In the genomic region with DNA sequence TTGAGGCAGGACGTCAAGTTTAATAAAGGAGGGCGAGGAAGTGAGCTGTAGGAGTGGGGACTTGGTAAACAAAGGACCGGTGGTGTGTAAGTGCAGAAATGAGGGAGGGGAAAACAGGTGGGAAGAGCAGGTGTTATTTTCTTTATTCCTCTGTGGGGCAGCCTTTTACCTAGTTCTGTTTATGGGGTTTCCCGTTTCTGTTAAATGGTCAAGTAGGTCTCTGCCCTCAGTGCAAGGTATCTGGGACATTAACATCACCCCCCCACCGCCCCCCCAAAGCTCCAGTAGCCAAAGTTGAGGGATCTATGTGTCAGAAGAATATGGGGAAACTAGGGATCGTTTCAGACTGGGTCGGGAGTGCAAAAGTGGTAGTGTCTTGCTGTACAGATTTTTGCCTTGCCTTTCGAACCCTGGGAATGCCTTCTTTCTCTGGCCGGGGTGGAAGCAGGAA, we compare ENCODE assay signal across 8 cellular contexts. TPM values are rescaled to one million over a fixed set of nuclear protein-coding genes. Genes with fewer than 3 reads are reported as not detected.
DNase-seq lines count a peak whose midpoint lies in the region; ATAC-seq and TF ChIP-seq lines count a peak whose summit lies in the region.

No MANE protein-coding gene starts in this region.

- intact Hi-C loops in transverse colon (cut with DNase I; ENCODE audit: low total_unique reads) = no loop called here

- peaks cover 24 to 56% (median 39%) of the 10 kb centered on the region in 10 experiments for H3K4me1 ChIP-seq in BLaER1 treated with 17β-estradiol and CSF1 and Interleukin-3, amounts not matched to agents 10 nM and 100 nM
- peaks cover 0 to 33% (median 26%) of the 10 kb centered on the region in 4 donors for H3K4me1 ChIP-seq in transverse colon

- H3K27ac Mint-ChIP-seq in activated naive CD4-positive, alpha-beta T cell treated with anti-CD3 and anti-CD28 coated beads, Interleukin-2, amount 50 U/mL, for 72 hours = peak overlapping the region; percentile 87 to 94

- H3K4me2 ChIP-seq in BLaER1 treated with 17β-estradiol and CSF1 and Interleukin-3, amounts not matched to agents 10 nM and 100 nM = peak overlapping the region; percentile 79 to 98 (median 94)

- H3K27me3 ChIP-seq in BLaER1 treated with 17β-estradiol and CSF1 and Interleukin-3, amounts not matched to agents 10 nM and 100 nM = no peaks in the 10 kb centered on the region
- H3K27me3 ChIP-seq in kidney epithelial cell (ENCODE audit: control insufficient read depth, insufficient read depth, low read length) = no peaks in the 10 kb centered on the region
- H3K27me3 ChIP-seq in transverse colon = no peaks in the 10 kb centered on the region

- in situ Hi-C loops in transverse colon (cut with MboI; ENCODE audit: low pct_ligation_motif_present in 1 of 4, low pct_unique_long_range_greater_than_20kb in 1 of 4, low sequenced_read_pairs in 3 of 4) = no loop called here

- peaks cover 0 to 5% of the 10 kb centered on the region in 2 donors for H3K9me3 Mint-ChIP-seq in activated naive CD4-positive, alpha-beta T cell treated with anti-CD3 and anti-CD28 coated beads, Interleukin-2, amount 50 U/mL, for 72 hours

- no peak for TF ChIP-seq EP300 in transverse colon (IDR thresholded peaks at IDR 0.05; ENCODE audit: low read depth)

- TF ChIP-seq POLR2A in transverse colon (IDR thresholded peaks at IDR 0.05) = no peak

- peaks cover 0 to 8% (median 0%) of the 10 kb centered on the region in 11 experiments; a peak in 2 of 22 replicates for H3K36me3 ChIP-seq in BLaER1 treated with 17β-estradiol and CSF1 and Interleukin-3, amounts not matched to agents 10 nM and 100 nM
- no peaks in the 10 kb centered on the region for H3K36me3 ChIP-seq in kidney epithelial cell (ENCODE audit: control insufficient read depth, insufficient read depth, low read length)
- H3K36me3 ChIP-seq in transverse colon = no peaks in the 10 kb centered on the region

- H3K9me3 ChIP-seq in BLaER1 treated with 17β-estradiol and CSF1 and Interleukin-3, amounts not matched to agents 10 nM and 100 nM (replicated peaks in 1 of 11) = peaks cover 0 to 14% (median 5%) of the 10 kb centered on the region in 11 experiments; a peak in 12 of 22 replicates
- no peaks in the 10 kb centered on the region for H3K9me3 ChIP-seq in transverse colon

- no peak for ATAC-seq in activated naive CD4-positive, alpha-beta T cell treated with anti-CD3 and anti-CD28 coated beads, Interleukin-2, amount 50 U/mL, for 72 hours
- ATAC-seq in GM19397 (IDR thresholded peaks at IDR 0.05; ENCODE audit: unreplicated experiment) = no peak
- ATAC-seq in HG02870 (IDR thresholded peaks at IDR 0.05; ENCODE audit: unreplicated experiment) = no peak

- WGBS in transverse colon (ENCODE audit: low coverage in 1 of 2), 2 donors = 2 to 9% methylated on average over 5 to 9 of the region's 9 CpGs

- H3K9ac ChIP-seq in BLaER1 treated with 17β-estradiol and CSF1 and Interleukin-3, amounts not matched to agents 10 nM and 100 nM = peak overlapping the region; percentile 70 to 87 (median 80)

- H3K4me3 ChIP-seq in BLaER1 treated with 17β-estradiol and CSF1 and Interleukin-3, amounts not matched to agents 10 nM and 100 nM = peak overlapping the region; percentile 55 to 73 (median 64)
- peak overlapping the region; percentile 57 for H3K4me3 ChIP-seq in HFF-Myc (replicated peaks; ENCODE audit: low read depth, low read length)
- peak overlapping the region; percentile 63 for H3K4me3 ChIP-seq in kidney epithelial cell (ENCODE audit: low read depth, low read length)
- peak overlapping the region; percentile 26 to 55 (median 37) for H3K4me3 ChIP-seq in transverse colon

- no peak for TF ChIP-seq CTCF in HFF-Myc (IDR thresholded peaks at IDR 0.05; ENCODE audit: low read depth, low read length, missing control alignments)
- TF ChIP-seq CTCF in kidney epithelial cell (IDR thresholded peaks at IDR 0.05; ENCODE audit: insufficient read depth, low read length, poor library complexity, severe bottlenecking) = no peak
- no peak for TF ChIP-seq CTCF in transverse colon (IDR thresholded peaks at IDR 0.05)

- peak overlapping the region; percentile 81 to 87 (median 82) for H3K27ac ChIP-seq in BLaER1 treated with 17β-estradiol and CSF1 and Interleukin-3, amounts not matched to agents 10 nM and 100 nM
- peak overlapping the region; percentile 83 to 92 (median 86) for H3K27ac ChIP-seq in transverse colon

- DNase-seq in HFF-Myc (ENCODE audit: extremely low read depth, low read depth) (no peak), kidney epithelial cell (ENCODE audit: low read depth) (no peak), transverse colon (no peak), cerebellum (ENCODE audit: low spot score) (no peak)
- no peak for DNase-seq in activated naive CD4-positive, alpha-beta T cell treated with anti-CD3 and anti-CD28 coated beads, Interleukin-2, amount 50 U/mL, for 72 hours (ENCODE audit: low spot score in 2 of 2)

- H3K36me3 Mint-ChIP-seq in activated naive CD4-positive, alpha-beta T cell treated with anti-CD3 and anti-CD28 coated beads, Interleukin-2, amount 50 U/mL, for 72 hours = peaks cover 27% of the 10 kb centered on the region in 2 donors

- H4K20me1 ChIP-seq in BLaER1 treated with 17β-estradiol and CSF1 and Interleukin-3, amounts not matched to agents 10 nM and 100 nM = peaks cover 14 to 43% (median 40%) of the 10 kb centered on the region in 11 experiments; a peak in 19 of 22 replicates

RNA-seq across cellular contexts. Expression of a gene that starts 0.9 kb away (rescaled TPM):
- total RNA-seq in activated naive CD4-positive, alpha-beta T cell treated with anti-CD3 and anti-CD28 coated beads, Interleukin-2, amount 50 U/mL, for 72 hours = 10 to 100 TPM; 25.7 to 36.2 TPM
- total RNA-seq in kidney epithelial cell (39.6 and 43.1 TPM in 2 replicates), transverse colon (10 to 100 TPM; 12.3 to 33.2 (median 27.6) TPM), cerebellum (85.4 TPM)
